Comparison of ENCODE assay signal across 8 cellular contexts in the genomic region with DNA sequence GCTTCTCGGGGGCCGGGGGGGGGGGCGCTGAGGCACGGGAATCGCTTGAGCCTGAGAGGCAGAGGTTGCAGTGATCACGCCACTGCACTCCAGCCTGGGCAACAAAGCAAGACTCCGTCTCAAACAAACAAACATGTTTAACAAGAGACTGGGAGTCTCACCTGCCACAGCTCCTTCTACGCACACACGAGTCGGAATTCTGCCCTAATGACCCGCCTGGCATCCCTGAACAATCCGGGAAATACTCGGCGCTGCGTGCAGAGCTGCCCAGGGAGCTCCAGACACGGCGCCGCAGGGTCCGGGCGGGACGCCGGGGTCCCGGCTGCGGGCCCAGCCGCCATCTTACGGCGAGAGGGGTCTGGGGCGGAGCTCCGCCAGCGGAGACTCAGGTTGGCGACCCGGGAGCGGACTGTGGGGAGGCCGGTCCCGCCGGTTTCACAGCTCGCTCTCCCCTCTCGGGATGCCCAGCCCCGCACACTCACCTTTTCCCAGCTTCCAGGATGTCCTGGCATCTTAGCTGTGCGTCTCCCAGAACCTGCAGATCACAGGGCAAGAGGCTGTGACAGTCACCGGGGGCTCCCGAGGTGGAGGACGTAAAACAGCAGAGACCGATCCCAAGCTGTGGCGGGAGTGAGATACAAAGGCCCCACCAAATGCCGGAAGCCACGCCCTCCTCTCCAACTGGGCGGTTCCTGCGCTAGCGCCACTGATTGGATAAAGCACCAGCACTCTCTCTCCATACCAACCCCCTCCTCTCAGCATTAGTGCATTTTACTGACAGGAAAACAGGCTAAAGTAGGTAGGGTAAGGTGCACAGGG. TPM values are rescaled to one million over a fixed set of nuclear protein-coding genes. Genes with fewer than 3 reads are reported as not detected.
DNase-seq lines count a peak whose midpoint lies in the region; ATAC-seq and TF ChIP-seq lines count a peak whose summit lies in the region.

No MANE protein-coding gene starts in this region.

- H3K4me3 ChIP-seq in colonic mucosa = peak overlapping the region; percentile 91

- H3K27me3 ChIP-seq in colonic mucosa (no peaks in the 10 kb centered on the region), layer of hippocampus (ENCODE audit: control insufficient read depth, insufficient read depth, low read length) (no peaks in the 10 kb centered on the region)

- DNase-seq in ACHN (peak; percentile 86), NCI-H446 (lab: John Stamatoyannopoulos, UW) (peak; percentile 84 to 91), colonic mucosa (peak; percentile 96)
- peak; percentile 83 to 91 for DNase-seq in activated CD4-positive, alpha-beta T cell treated with anti-CD3 and anti-CD28 coated beads for 4 hours
- peak; percentile 87 to 92 for DNase-seq in stimulated activated CD4-positive, alpha-beta T cell treated with anti-CD3 and anti-CD28 coated beads, Interleukin-1b, Interleukin-23, amount 100 ng/mL, for 4 hours (ENCODE audit: low read depth in 2 of 2)

- H3K4me1 ChIP-seq in colonic mucosa = no peaks in the 10 kb centered on the region

- H3K9me3 ChIP-seq in colonic mucosa = no peaks in the 10 kb centered on the region

- peak; percentile 97 for ATAC-seq in GM18873 (IDR thresholded peaks at IDR 0.05; ENCODE audit: low FRiP score, unreplicated experiment)
- peak; percentile 100 for ATAC-seq in HG03159 (IDR thresholded peaks at IDR 0.05; ENCODE audit: unreplicated experiment)

- intact Hi-C loops in colonic mucosa (cut with DNase I) = loop anchor here (5.0 kb wide), 1 partner anchor 118 kb away; no protein-coding TSS in a partner anchor

- H3K27ac ChIP-seq in colonic mucosa (peak overlapping the region; percentile 89), layer of hippocampus (ENCODE audit: low read depth, low read length) (peak overlapping the region; percentile 86)

- TF ChIP-seq CTCF in colonic mucosa (IDR thresholded peaks at IDR 0.05) = no peak

- H3K9ac ChIP-seq in colonic mucosa (ENCODE audit: low read depth in 2 of 2, low read length in 2 of 2) = peak overlapping the region; percentile 88 to 95

- H3K36me3 ChIP-seq in colonic mucosa = no peaks in the 10 kb centered on the region

- in situ Hi-C loops in ACHN (cut with HindIII; ENCODE audit: low pct_ligation_motif_present, low pct_unique_long_range_greater_than_20kb, low sequenced_read_pairs) = no loop called here

RNA-seq across cellular contexts. Expression of gene ZNF724, which starts 23.6 kb away (rescaled TPM):
- 1 to 10 TPM; 3.5 to 6.7 TPM for total RNA-seq in colonic mucosa

Comparison
In these comparisons a context has a peak if more than half of its experiments do, and no peak if none do; other contexts are left out.
1. Peak in every context shown above with its lines: DNase-seq, ATAC-seq, H3K4me3 ChIP-seq and H3K27ac ChIP-seq.